ENCODE assay signal across 5 cellular contexts in genomic region chr7:3159916-3160315, GRCh38.
A peak's percentile ranks its signal among the peaks of the same experiment; 100 is the strongest.
DNase-seq lines count a peak whose midpoint lies in the region; ATAC-seq and TF ChIP-seq lines count a peak whose summit lies in the region.
"Not testable (repeated sequence)": the region's sequence is repeated elsewhere in the genome, so short reads cannot be mapped to it uniquely, and the experiment has no call there.

No MANE protein-coding gene starts in this region.

- not testable (repeated sequence) for H3K9ac ChIP-seq in mesenchymal stem cell (ENCODE audit: low read length)

- H3K14ac ChIP-seq in mesenchymal stem cell (ENCODE audit: low read length in 2 of 2): not testable (repeated sequence)

- H3K27me3 ChIP-seq in body of pancreas: not testable (repeated sequence)
- peaks cover 0 to 22% of the 10 kb centered on the region in 2 experiments for H3K27me3 ChIP-seq in mesenchymal stem cell (ENCODE audit: control insufficient read depth in 1 of 2, insufficient read depth in 1 of 2, low read length in 2 of 2)

- peak overlapping the region; percentile 71 for H2AK5ac ChIP-seq in mesenchymal stem cell (ENCODE audit: low read length, severe bottlenecking)

- H3K27ac ChIP-seq in VCaP (peak overlapping the region; percentile 11; the same call in 1 of the 2 replicates), body of pancreas (peak overlapping the region in 3 of 4 donors; percentile 39 to 78 (median 66))
- not testable (repeated sequence) for H3K27ac ChIP-seq in mesenchymal stem cell (ENCODE audit: low read length, poor library complexity, severe bottlenecking)

- intact Hi-C loops in body of pancreas (cut with DNase I): not testable (repeated sequence)

- WGBS in body of pancreas, 2 donors: 18 to 26% methylated on average over 5 of the region's 5 CpGs
- 100% methylated on average over 2 of the region's 5 CpGs for whole genome bisulfite sequencing in mesenchymal stem cell

- not testable (repeated sequence) for H3K4me2 ChIP-seq in mesenchymal stem cell (ENCODE audit: low read length, poor library complexity, severe bottlenecking)

- H3K79me1 ChIP-seq in mesenchymal stem cell (replicated peaks; ENCODE audit: low read length, poor library complexity, severe bottlenecking): not testable (repeated sequence)

- H4K91ac ChIP-seq in mesenchymal stem cell (ENCODE audit: low read length): not testable (repeated sequence)

- H2BK15ac ChIP-seq in mesenchymal stem cell (ENCODE audit: low read depth, poor library complexity, severe bottlenecking): not testable (repeated sequence)

- H3K4me1 ChIP-seq in body of pancreas: peaks cover 42% of the 10 kb centered on the region
- H3K4me1 ChIP-seq in mesenchymal stem cell (ENCODE audit: control insufficient read depth, insufficient read depth, low read depth, low read length): peaks cover 10% of the 10 kb centered on the region

- H3K4ac ChIP-seq in mesenchymal stem cell (ENCODE audit: low read depth in 1 of 2, low read length in 2 of 2): not testable (repeated sequence)

- H2BK120ac ChIP-seq in mesenchymal stem cell (ENCODE audit: low read depth, low read length): not testable (repeated sequence)

- H3K23ac ChIP-seq in mesenchymal stem cell (ENCODE audit: low read length in 2 of 2): not testable (repeated sequence)

- H3K4me3 ChIP-seq in body of pancreas; mesenchymal stem cell (ENCODE audit: insufficient read depth in 1 of 2, low read depth in 1 of 2, low read length in 2 of 2): not testable (repeated sequence)

- not testable (repeated sequence) for H2AFZ ChIP-seq in mesenchymal stem cell (ENCODE audit: low read depth, low read length)

- not testable (repeated sequence) for H3K9me3 ChIP-seq in body of pancreas; mesenchymal stem cell (ENCODE audit: control insufficient read depth, low read length)

- H2BK5ac ChIP-seq in mesenchymal stem cell (ENCODE audit: low read depth, low read length, poor library complexity, severe bottlenecking): not testable (repeated sequence)

- not testable (repeated sequence) for H4K8ac ChIP-seq in mesenchymal stem cell (ENCODE audit: low read length)

- TF ChIP-seq CTCF in VCaP (conservative IDR thresholded peaks at IDR 0.05); body of pancreas (IDR thresholded peaks at IDR 0.05): not testable (repeated sequence)

- TF ChIP-seq POLR2A in body of pancreas (IDR thresholded peaks at IDR 0.05): not testable (repeated sequence)

- not testable (repeated sequence) for H3K18ac ChIP-seq in mesenchymal stem cell (ENCODE audit: low read depth in 1 of 2, low read length in 2 of 2)

- DNase-seq in body of pancreas, mesenchymal stem cell: not testable (repeated sequence)
- DNase-seq in kidney glomerular epithelial cell (lab: John Stamatoyannopoulos, UW): peak; percentile 10
- peak; percentile 79 for DNase-seq in renal cortical epithelial cell (ENCODE audit: low read depth)

- ATAC-seq in body of pancreas: peak; percentile 54

- H2BK12ac ChIP-seq in mesenchymal stem cell (ENCODE audit: low read length in 2 of 2): not testable (repeated sequence)

- not testable (repeated sequence) for H3K36me3 ChIP-seq in body of pancreas (replicated peaks in 1 of 2; ENCODE audit: insufficient read depth in 1 of 2, low read depth in 2 of 2); mesenchymal stem cell (ENCODE audit: control insufficient read depth in 1 of 2, insufficient read depth in 2 of 2, low read depth in 1 of 2, low read length in 2 of 2)
